ENCODE assay signal across 8 cellular contexts in genomic region chr11:67415501-67416304, GRCh38. TPM values are rescaled to one million over a fixed set of nuclear protein-coding genes. Genes with fewer than 3 reads are reported as not detected.
DNase-seq lines count a peak whose midpoint lies in the region; ATAC-seq and TF ChIP-seq lines count a peak whose summit lies in the region.

TSS of gene CARNS1 (plus strand) at chr11:67415678. CDS start at chr11:67416200, 522 bp downstream.

- intact Hi-C loops in breast epithelium (cut with DNase I; ENCODE audit: low total_unique reads) = no loop called here

- H3K27me3 ChIP-seq in breast epithelium = peaks cover 0 to 13% of the 10 kb centered on the region in 2 donors

- no peaks in the 10 kb centered on the region for H3K36me3 Mint-ChIP-seq in memory B cell
- H3K36me3 Mint-ChIP-seq in type B pancreatic cell = no peaks in the 10 kb centered on the region

- no peaks in the 10 kb centered on the region for H3K27me3 Mint-ChIP-seq in memory B cell
- H3K27me3 Mint-ChIP-seq in type B pancreatic cell = peaks cover 54% of the 10 kb centered on the region

- TF ChIP-seq CTCF in breast epithelium (IDR thresholded peaks at IDR 0.05) (no peak), type B pancreatic cell (conservative IDR thresholded peaks at IDR 0.05) (no peak)

- peak within 1 kb of the TSS; percentile 80 for H3K27ac Mint-ChIP-seq in memory B cell
- H3K27ac Mint-ChIP-seq in type B pancreatic cell = no peak within 1 kb of the TSS

- no peaks in the 10 kb centered on the region for H3K36me3 ChIP-seq in breast epithelium

- peak; percentile 39 for DNase-seq in activated T-cell treated with anti-CD3 and anti-CD28 coated beads, Interleukin-2, amount 50 U/mL, for 1 hour
- DNase-seq in activated T-cell treated with anti-CD3 and anti-CD28 coated beads for 4 hours (no peak), breast epithelium (ENCODE audit: low spot score in 2 of 2) (no peak), memory B cell (ENCODE audit: low spot score in 2 of 2) (no peak), type B pancreatic cell (ENCODE audit: extremely low spot score, unreplicated experiment) (no peak), SK-N-DZ (ENCODE audit: low spot score) (no peak), AG08396 (ENCODE audit: low spot score) (no peak)

- H3K4me1 ChIP-seq in breast epithelium = peaks cover 10 to 13% of the 10 kb centered on the region in 2 donors

- no peak for TF ChIP-seq POLR2A in breast epithelium (IDR thresholded peaks at IDR 0.05)

- peak within 1 kb of the TSS; percentile 90 for H3K4me3 Mint-ChIP-seq in memory B cell
- H3K4me3 Mint-ChIP-seq in type B pancreatic cell = peak within 1 kb of the TSS; percentile 77

- ATAC-seq in memory B cell (ENCODE audit: low read depth) (no peak), HG02973 (IDR thresholded peaks at IDR 0.05; ENCODE audit: unreplicated experiment) (no peak)

- H3K4me3 ChIP-seq in breast epithelium = peak within 1 kb of the TSS; percentile 12 to 63 (median 45)

- H3K4me1 Mint-ChIP-seq in memory B cell (peaks cover 59% of the 10 kb centered on the region), type B pancreatic cell (ENCODE audit: unreplicated experiment) (peaks cover 13% of the 10 kb centered on the region)

- no peaks in the 10 kb centered on the region for H3K9me3 Mint-ChIP-seq in memory B cell
- H3K9me3 Mint-ChIP-seq in type B pancreatic cell = no peaks in the 10 kb centered on the region

- H3K9me3 ChIP-seq in breast epithelium = no peaks in the 10 kb centered on the region

- peak within 1 kb of the TSS; percentile 68 to 83 for H3K27ac ChIP-seq in breast epithelium

RNA-seq across cellular contexts. Expression of gene CARNS1, which starts in this region (rescaled TPM):
- 1 to 10 TPM in 1 of 3 donors, under 1 TPM in 2; 0.16 to 4.2 (median 0.66) TPM for total RNA-seq in breast epithelium
- total RNA-seq in type B pancreatic cell (ENCODE audit: low replicate concordance) = 0.31 and 1.5 TPM in 2 replicates
- not detected in 2 replicates for polyA plus RNA-seq in SK-N-DZ (2014; cell fraction: cytosol; rRNA removed)
- not detected in 2 replicates for polyA plus RNA-seq in SK-N-DZ (2014; cell fraction: nucleus; rRNA removed)
